ENCODE assay signal across 21 cellular contexts in the genomic region with DNA sequence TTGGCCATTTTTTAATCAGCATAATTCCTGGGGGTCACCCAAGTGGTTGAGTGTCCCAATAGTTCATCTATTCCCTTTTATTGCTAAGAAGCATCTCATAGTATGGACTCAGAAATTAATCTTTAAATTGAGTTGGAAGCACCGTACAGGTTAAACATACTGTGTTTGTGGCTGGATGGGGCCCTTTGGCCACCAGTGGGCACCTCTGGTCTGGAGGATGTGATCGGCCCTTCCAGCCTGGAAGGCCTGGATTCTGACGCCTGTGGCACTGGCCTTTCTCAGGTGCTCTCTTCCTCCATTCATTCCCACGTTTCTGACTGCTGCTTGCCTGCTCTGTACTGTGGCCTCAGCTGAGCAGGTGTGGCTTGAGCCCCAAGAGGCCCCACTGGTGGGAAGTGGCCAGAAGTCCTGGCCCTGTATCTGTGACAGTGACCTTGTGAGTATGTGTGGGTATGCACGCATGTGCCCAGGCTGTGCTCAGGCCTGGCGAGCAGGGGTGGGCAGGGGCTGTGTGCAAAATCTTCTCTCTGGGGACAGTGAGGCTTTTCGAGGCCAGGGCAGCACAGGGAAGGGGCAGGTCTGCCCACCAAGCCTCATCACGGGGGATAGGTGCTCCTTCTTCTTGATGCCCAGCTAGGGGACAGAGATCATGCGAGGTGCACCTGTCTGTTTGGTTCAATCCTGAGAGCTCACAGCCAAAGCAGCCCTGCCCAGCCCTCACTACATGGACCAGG. TPM values are rescaled to one million over a fixed set of nuclear protein-coding genes. Genes with fewer than 3 reads are reported as not detected.
A peak's percentile ranks its signal among the peaks of the same experiment; 100 is the strongest.
DNase-seq lines count a peak whose midpoint lies in the region; ATAC-seq and TF ChIP-seq lines count a peak whose summit lies in the region.
"Had no signal": no experiment of that assay in that cellular context is flagged by ENCODE, and none has a peak within 500 bp of the region (broad histone marks: within the 10 kb centered on the region; RNA-seq: fewer than 3 reads in every experiment).

No MANE protein-coding gene starts in this region.

- no peaks in the 10 kb centered on the region for H4K20me1 ChIP-seq in PC-3 (ENCODE audit: low read length)

- TF ChIP-seq CTCF in BE2C (IDR thresholded peaks at IDR 0.05; ENCODE audit: low read depth, low read length) (peak; percentile 18; the same call in 1 of the 2 replicates), PC-3 (conservative IDR thresholded peaks at IDR 0.05; ENCODE audit: low read depth, low read length) (no peak), endodermal cell (conservative IDR thresholded peaks at IDR 0.05) (peak; percentile 50), neural crest cell (conservative IDR thresholded peaks at IDR 0.05) (no peak)

- POLR2A ChIA-PET in PC-3 (lab: Charles Lee; ENCODE audit: unreplicated experiment) = no interaction called here

- no peaks in the 10 kb centered on the region for H3K79me2 ChIP-seq in PC-3 (ENCODE audit: low read length)

- no peaks in the 10 kb centered on the region for H3F3A ChIP-seq in PC-3 (ENCODE audit: low read length, unreplicated experiment)

- H3K27me3 ChIP-seq in BE2C (no peaks in the 10 kb centered on the region), PC-3 (ENCODE audit: low read length) (no peaks in the 10 kb centered on the region), endodermal cell (ENCODE audit: control insufficient read depth, insufficient read depth, low read length, poor library complexity, severe bottlenecking) (no peaks in the 10 kb centered on the region)
- H3K27me3 ChIP-seq: stomach had no signal

- no peaks in the 10 kb centered on the region for H3K36me3 Mint-ChIP-seq in endodermal cell (ENCODE audit: low read depth)
- no peaks in the 10 kb centered on the region for H3K36me3 Mint-ChIP-seq in neural crest cell (ENCODE audit: low read depth)
- H3K36me3 Mint-ChIP-seq: activated CD4-positive, alpha-beta memory T cell treated with anti-CD3 and anti-CD28 coated beads for 36 hours; activated naive CD8-positive, alpha-beta T cell; natural killer cell had no signal

- no peak overlapping the region for H2AFZ ChIP-seq in PC-3 (ENCODE audit: low read length)

- H3K4me3 ChIP-seq in BE2C (ENCODE audit: low read depth, low read length) (no peak overlapping the region), PC-3 (ENCODE audit: low read length) (no peak overlapping the region), endodermal cell (ENCODE audit: low read length) (no peak overlapping the region)
- H3K4me3 ChIP-seq: lung, stomach had no signal

- H3K36me3 ChIP-seq in BE2C = no peaks in the 10 kb centered on the region; the same call in 1 of the 2 replicates
- H3K36me3 ChIP-seq in PC-3 (ENCODE audit: low read depth, low read length) = no peaks in the 10 kb centered on the region
- H3K36me3 ChIP-seq in endodermal cell (ENCODE audit: control insufficient read depth, insufficient read depth, low read length) = no peaks in the 10 kb centered on the region
- H3K36me3 ChIP-seq: stomach had no signal

- WGBS in endodermal cell (ENCODE audit: insufficient coverage in 1 of 2, insufficient read length in 1 of 2), 2 experiments = 92 to 95% methylated on average over 7 to 9 of the region's 9 CpGs

- no peak overlapping the region for H3K9ac ChIP-seq in PC-3 (ENCODE audit: low read length)
- no peak overlapping the region for H3K9ac ChIP-seq in endodermal cell (ENCODE audit: extremely low read depth, low read length, poor library complexity, severe bottlenecking)

- DNase-seq in BE2C (no peak), PC-3 (no peak), endodermal cell (no peak), neural crest cell (ENCODE audit: low read depth, low spot score) (no peak), NCI-H2196 treated with DMSO at 0.1 percent for 48 hours (lab: John Stamatoyannopoulos, UW; ENCODE audit: unreplicated experiment) (no peak), RPMI8226 (no peak)
- DNase-seq: activated CD4-positive, alpha-beta memory T cell treated with anti-CD3 and anti-CD28 coated beads for 36 hours; activated T-cell treated with anti-CD3 and anti-CD28 coated beads, Interleukin-2, amount 50 U/mL, for 48 hours; effector CD8-positive, alpha-beta T cell; natural killer cell; NCI-H187; retina; stomach had no signal

- H3K27me3 Mint-ChIP-seq in endodermal cell (ENCODE audit: insufficient read depth) (peaks cover 7% of the 10 kb centered on the region), neural crest cell (ENCODE audit: low read depth) (no peaks in the 10 kb centered on the region)
- H3K27me3 Mint-ChIP-seq: activated CD4-positive, alpha-beta memory T cell treated with anti-CD3 and anti-CD28 coated beads for 36 hours; activated naive CD8-positive, alpha-beta T cell had no signal

- ATAC-seq in PC-3 (peak; percentile 54), GM19035 (IDR thresholded peaks at IDR 0.05; ENCODE audit: unreplicated experiment) (no peak), GM21515 (IDR thresholded peaks at IDR 0.05; ENCODE audit: unreplicated experiment) (no peak)
- ATAC-seq: natural killer cell had no signal

- H3K4me3 Mint-ChIP-seq in endodermal cell (no peak overlapping the region), neural crest cell (no peak overlapping the region)
- H3K4me3 Mint-ChIP-seq: activated CD4-positive, alpha-beta memory T cell treated with anti-CD3 and anti-CD28 coated beads for 36 hours; activated naive CD8-positive, alpha-beta T cell; natural killer cell had no signal

- CTCF ChIA-PET in PC-3 (lab: Charles Lee) = no interaction called here

- peak overlapping the region; percentile 39 for H3K27ac Mint-ChIP-seq in endodermal cell
- H3K27ac Mint-ChIP-seq in neural crest cell (ENCODE audit: unreplicated experiment) = peak overlapping the region; percentile 50
- H3K27ac Mint-ChIP-seq: activated CD4-positive, alpha-beta memory T cell treated with anti-CD3 and anti-CD28 coated beads for 36 hours; activated naive CD8-positive, alpha-beta T cell; natural killer cell had no signal

- H3K4me2 ChIP-seq in PC-3 (ENCODE audit: low read length) = no peak overlapping the region

- H3K9me3 ChIP-seq in BE2C (no peaks in the 10 kb centered on the region), PC-3 (ENCODE audit: low read length) (no peaks in the 10 kb centered on the region), endodermal cell (ENCODE audit: control insufficient read depth, low read length) (no peaks in the 10 kb centered on the region)
- H3K9me3 ChIP-seq: stomach had no signal

- BruUV-seq in PC-3 (replicated peaks; lab: Mats Ljungman, UMichigan) = no TSS peak

- intact Hi-C loops in PC-3 (cut with micrococcal nuclease) = no loop called here

- H3K9me3 Mint-ChIP-seq in endodermal cell (no peaks in the 10 kb centered on the region), neural crest cell (no peaks in the 10 kb centered on the region)
- H3K9me3 Mint-ChIP-seq: activated CD4-positive, alpha-beta memory T cell treated with anti-CD3 and anti-CD28 coated beads for 36 hours; natural killer cell had no signal

- H3K27ac ChIP-seq in PC-3 (ENCODE audit: low read length) (no peak overlapping the region), endodermal cell (ENCODE audit: low read depth, low read length) (no peak overlapping the region)

- H3K4me1 ChIP-seq in BE2C (no peaks in the 10 kb centered on the region), PC-3 (ENCODE audit: insufficient read depth, low read length) (no peaks in the 10 kb centered on the region), endodermal cell (ENCODE audit: control insufficient read depth, insufficient read depth, low read length) (no peaks in the 10 kb centered on the region)

- H3K9me2 ChIP-seq in PC-3 (replicated peaks; ENCODE audit: low read length) = no peaks in the 10 kb centered on the region

- H3K4me1 Mint-ChIP-seq in endodermal cell = peaks cover 6% of the 10 kb centered on the region
- H3K4me1 Mint-ChIP-seq in neural crest cell = peaks cover 7% of the 10 kb centered on the region
- H3K4me1 Mint-ChIP-seq: natural killer cell had no signal

RNA-seq across cellular contexts. Expression of gene LDB3, which starts 30.1 kb away (rescaled TPM):
- polyA plus RNA-seq in BE2C (2012; ENCODE audit: insufficient read depth, insufficient read length, low read depth) = 1.9 TPM
- 0.04 and 0.52 TPM in 2 replicates for total RNA-seq in PC-3 (2014; rRNA removed)
- under 1 TPM; 0.11 to 0.35 TPM for total RNA-seq in endodermal cell
- polyA plus RNA-seq in endodermal cell (2013, experiment 1 of 2) = 1.00 TPM
- 1.3 TPM for polyA plus RNA-seq in endodermal cell (2013, experiment 2 of 2)
- 0.56 and 1.0 TPM in 2 replicates for total RNA-seq in neural crest cell
- total RNA-seq: bronchial epithelial cell had no signal

RNA-seq across cellular contexts. Expression of gene OPN4, which starts 44.0 kb away (rescaled TPM):
- polyA plus RNA-seq in BE2C (2012; ENCODE audit: insufficient read depth, insufficient read length, low read depth) = not detected
- not detected in 2 replicates for total RNA-seq in PC-3 (2014; rRNA removed)
- total RNA-seq in endodermal cell = not detected
- polyA plus RNA-seq in endodermal cell (2013, experiment 1 of 2) = not detected
- polyA plus RNA-seq in endodermal cell (2013, experiment 2 of 2) = not detected
- not detected in 2 replicates for total RNA-seq in neural crest cell
- total RNA-seq: activated CD4-positive, alpha-beta memory T cell treated with anti-CD3 and anti-CD28 coated beads for 36 hours; bronchial epithelial cell; G401; MCF 10A; natural killer cell; stomach had no signal
- polyA plus RNA-seq: AG04450, lung, stomach had no signal

RNA-seq across cellular contexts. Expression of gene BMPR1A, which starts 58.0 kb away (rescaled TPM):
- polyA plus RNA-seq in BE2C (2012; ENCODE audit: insufficient read depth, insufficient read length, low read depth) = 12.2 TPM
- total RNA-seq in PC-3 (2014; rRNA removed) (10.5 and 14.5 TPM in 2 replicates), endodermal cell (10 to 100 TPM; 69.4 to 96.4 TPM), neural crest cell (77.9 and 78.6 TPM in 2 replicates)
- 40.2 TPM for polyA plus RNA-seq in endodermal cell (2013, experiment 1 of 2)
- 38.8 TPM for polyA plus RNA-seq in endodermal cell (2013, experiment 2 of 2)

Comparison
In these comparisons a context has a peak if more than half of its experiments do, and no peak if none do; other contexts are left out.
1. CTCF ChIP-seq: peak in BE2C (single experiment) and endodermal cell (single experiment); none in PC-3 (single experiment) and neural crest cell (single experiment).